In the genomic region with DNA sequence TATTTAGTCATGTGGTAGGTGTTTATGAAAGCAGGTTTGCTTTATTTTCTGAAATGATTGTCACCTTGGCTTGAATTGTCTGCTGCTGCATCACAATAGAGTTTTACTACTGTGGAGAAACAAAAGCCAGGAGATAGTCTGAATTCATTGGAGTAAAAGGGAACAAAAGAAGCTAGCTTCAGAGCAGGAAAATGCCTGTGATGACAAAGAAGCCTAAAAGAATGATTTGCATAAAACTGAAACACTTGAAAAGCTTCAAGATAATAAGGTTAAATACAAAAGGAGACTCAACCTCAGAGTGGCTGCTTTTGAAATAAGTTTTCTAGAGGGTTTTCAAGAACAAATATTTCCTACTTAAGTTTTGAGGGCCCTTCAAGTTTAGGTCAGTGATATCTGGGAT, we compare ENCODE assay signal across 1 cellular context.
A peak's percentile ranks its signal among the peaks of the same experiment; 100 is the strongest.
TF ChIP-seq lines count a peak whose summit lies in the region.

No MANE protein-coding gene starts in this region.

TF ChIP-seq in WTC11, 78 proteins besides CTCF, POLR2A, EP300 and RAD21 (continued from another document):
- TF ChIP-seq, protein P1, sequence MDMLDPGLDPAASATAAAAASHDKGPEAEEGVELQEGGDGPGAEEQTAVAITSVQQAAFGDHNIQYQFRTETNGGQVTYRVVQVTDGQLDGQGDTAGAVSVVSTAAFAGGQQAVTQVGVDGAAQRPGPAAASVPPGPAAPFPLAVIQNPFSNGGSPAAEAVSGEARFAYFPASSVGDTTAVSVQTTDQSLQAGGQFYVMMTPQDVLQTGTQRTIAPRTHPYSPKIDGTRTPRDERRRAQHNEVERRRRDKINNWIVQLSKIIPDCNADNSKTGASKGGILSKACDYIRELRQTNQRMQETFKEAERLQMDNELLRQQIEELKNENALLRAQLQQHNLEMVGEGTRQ (CRISPR knock-in tag; IDR thresholded peaks at IDR 0.05) = peak; percentile 48
- TF ChIP-seq ZNF232 (CRISPR knock-in tag; IDR thresholded peaks at IDR 0.05) = 0 out of 2 replicates have a peak, but pooled peaks have one; percentile 30
- no peak for TF ChIP-seq ATF1 (CRISPR knock-in tag; IDR thresholded peaks at IDR 0.05)
- TF ChIP-seq, protein P2, sequence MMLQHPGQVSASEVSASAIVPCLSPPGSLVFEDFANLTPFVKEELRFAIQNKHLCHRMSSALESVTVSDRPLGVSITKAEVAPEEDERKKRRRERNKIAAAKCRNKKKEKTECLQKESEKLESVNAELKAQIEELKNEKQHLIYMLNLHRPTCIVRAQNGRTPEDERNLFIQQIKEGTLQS (CRISPR knock-in tag; conservative IDR thresholded peaks at IDR 0.05) = no peak
- TF ChIP-seq, protein P3, sequence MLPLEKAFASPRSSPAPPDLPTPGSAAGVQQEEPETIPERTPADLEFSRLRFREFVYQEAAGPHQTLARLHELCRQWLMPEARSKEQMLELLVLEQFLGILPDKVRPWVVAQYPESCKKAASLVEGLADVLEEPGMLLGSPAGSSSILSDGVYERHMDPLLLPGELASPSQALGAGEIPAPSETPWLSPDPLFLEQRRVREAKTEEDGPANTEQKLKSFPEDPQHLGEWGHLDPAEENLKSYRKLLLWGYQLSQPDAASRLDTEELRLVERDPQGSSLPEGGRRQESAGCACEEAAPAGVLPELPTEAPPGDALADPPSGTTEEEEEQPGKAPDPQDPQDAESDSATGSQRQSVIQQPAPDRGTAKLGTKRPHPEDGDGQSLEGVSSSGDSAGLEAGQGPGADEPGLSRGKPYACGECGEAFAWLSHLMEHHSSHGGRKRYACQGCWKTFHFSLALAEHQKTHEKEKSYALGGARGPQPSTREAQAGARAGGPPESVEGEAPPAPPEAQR (CRISPR knock-in tag; IDR thresholded peaks at IDR 0.05) = no peak
- TF ChIP-seq FOXP1 (CRISPR knock-in tag; IDR thresholded peaks at IDR 0.05; ENCODE audit: borderline replicate concordance) = no peak
